In the genomic region with DNA sequence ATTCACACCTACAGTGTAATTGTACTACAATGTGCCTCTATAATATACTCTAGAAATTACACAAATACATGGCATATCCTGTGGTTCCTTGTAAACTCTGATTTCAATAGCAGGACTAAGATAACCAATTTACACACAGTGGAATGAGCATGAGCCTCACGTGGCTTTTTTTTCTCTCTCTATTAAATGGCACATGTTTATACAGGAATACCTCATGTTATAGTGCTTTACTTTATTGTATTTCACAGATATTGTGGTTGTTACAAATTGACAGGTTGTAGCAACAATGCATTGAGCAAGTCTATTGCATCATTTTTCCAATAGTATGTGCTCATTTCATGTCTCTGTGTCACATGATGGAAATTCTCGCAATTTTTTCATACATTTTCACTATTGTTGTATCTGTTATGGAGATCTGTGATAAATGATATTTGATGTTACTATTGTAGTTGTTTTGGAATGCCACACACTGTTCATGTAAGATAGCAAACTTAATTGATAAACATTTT, we compare ENCODE assay signal across 17 cellular contexts.
DNase-seq lines count a peak whose midpoint lies in the region; ATAC-seq, FAIRE-seq and TF ChIP-seq lines count a peak whose summit lies in the region.
"Had no signal": no experiment of that assay in that cellular context is flagged by ENCODE, and none has a peak within 500 bp of the region (broad histone marks: within the 10 kb centered on the region; RNA-seq: fewer than 3 reads in every experiment).

No MANE protein-coding gene starts in this region.

- ATAC-seq in HepG2 (no peak), right lobe of liver (no peak)
- ATAC-seq: CD8-positive, alpha-beta T cell had no signal

- H3K9me3 ChIP-seq in HepG2 (ENCODE audit: low read length) (no peaks in the 10 kb centered on the region), right lobe of liver (no peaks in the 10 kb centered on the region), adipocyte (ENCODE audit: control insufficient read depth, low read length) (no peaks in the 10 kb centered on the region), transverse colon (no peaks in the 10 kb centered on the region)

- no peaks in the 10 kb centered on the region for H3K4me1 ChIP-seq in HepG2 (ENCODE audit: insufficient read depth, low read length)
- no peaks in the 10 kb centered on the region for H3K4me1 ChIP-seq in right lobe of liver
- no peaks in the 10 kb centered on the region for H3K4me1 ChIP-seq in adipocyte (ENCODE audit: control insufficient read depth, insufficient read depth, low read length)
- no peaks in the 10 kb centered on the region for H3K4me1 ChIP-seq in transverse colon
- H3K4me1 ChIP-seq: BLaER1 treated with 17β-estradiol and CSF1 and Interleukin-3, amounts not matched to agents 10 nM and 100 nM had no signal

- no peak overlapping the region for H3K4me3 ChIP-seq in HepG2 (replicated peaks in 1 of 3; ENCODE audit: insufficient read depth in 1 of 3, low read depth in 2 of 3, low read length in 3 of 3)
- no peak overlapping the region for H3K4me3 ChIP-seq in right lobe of liver
- H3K4me3 ChIP-seq in adipocyte (ENCODE audit: low read length), result no peak overlapping the region
- no peak overlapping the region for H3K4me3 ChIP-seq in transverse colon
- H3K4me3 ChIP-seq: BLaER1 treated with 17β-estradiol and CSF1 and Interleukin-3, amounts not matched to agents 10 nM and 100 nM had no signal

- DNase-seq in HepG2 (ENCODE audit: low spot score) (no peak), right lobe of liver (no peak), MV-4-11 (lab: John Stamatoyannopoulos, UW) (peak; percentile 31), adipocyte (ENCODE audit: low read depth) (peak; percentile 3), transverse colon (no peak), NCI-H2227 (lab: John Stamatoyannopoulos, UW; ENCODE audit: unreplicated experiment) (no peak), NCI-H187 treated with DMSO at 0.1 percent for 48 hours (lab: John Stamatoyannopoulos, UW) (no peak)
- DNase-seq in stimulated activated CD4-positive, alpha-beta T cell treated with anti-CD3 and anti-CD28 coated beads, Interleukin-15, amount 100 ng/mL, for 24 hours, result no peak
- DNase-seq: 8988T; Calu3; CD8-positive, alpha-beta T cell; DMS79 treated with DMSO at 0.1 percent for 48 hours; GF-D8; GOT3; H9 had no signal

- no TSS peak for BruUV-seq in HepG2 (replicated peaks; lab: Mats Ljungman, UMichigan)

- no peak overlapping the region for H3K9ac ChIP-seq in HepG2 (ENCODE audit: insufficient read depth, low read depth, low read length)
- H3K9ac ChIP-seq in adipocyte (ENCODE audit: low read length), result no peak overlapping the region
- H3K9ac ChIP-seq: BLaER1 treated with 17β-estradiol and CSF1 and Interleukin-3, amounts not matched to agents 10 nM and 100 nM had no signal

- in situ Hi-C loops in HepG2 (cut with HindIII; ENCODE audit: extremely low pct_ligation_motif_present, low pct_unique_long_range_greater_than_20kb), result loop anchor here (25.0 kb wide), 1 partner anchor 464 kb away; no protein-coding TSS in a partner anchor
- in situ Hi-C loops in transverse colon (cut with MboI; ENCODE audit: low pct_ligation_motif_present in 1 of 4, low pct_unique_long_range_greater_than_20kb in 1 of 4, low sequenced_read_pairs in 3 of 4), result no loop called here

- H2AFZ ChIP-seq in HepG2 (ENCODE audit: low read length), result no peak overlapping the region

- no peak for FAIRE-seq in HepG2 (lab: Jason Lieb, UNC)
- FAIRE-seq: HTR-8/SVneo had no signal

- H3K27me3 ChIP-seq in HepG2 (ENCODE audit: control insufficient read depth in 1 of 2, insufficient read depth in 2 of 2, low read length in 2 of 2) (no peaks in the 10 kb centered on the region), right lobe of liver (no peaks in the 10 kb centered on the region), adipocyte (replicated peaks; ENCODE audit: control insufficient read depth, insufficient read depth, low read length) (no peaks in the 10 kb centered on the region), transverse colon (no peaks in the 10 kb centered on the region)
- H3K27me3 ChIP-seq: BLaER1 treated with 17β-estradiol and CSF1 and Interleukin-3, amounts not matched to agents 10 nM and 100 nM had no signal

- TF ChIP-seq POLR2A in HepG2 (IDR thresholded peaks at IDR 0.05; ENCODE audit: insufficient read depth in 1 of 2, low read depth in 2 of 2, low read length in 2 of 2), result no peak
- TF ChIP-seq POLR2A in right lobe of liver (IDR thresholded peaks at IDR 0.05), result no peak
- TF ChIP-seq POLR2A in transverse colon (IDR thresholded peaks at IDR 0.05), result no peak

- H3K36me3 ChIP-seq in HepG2 (replicated peaks in 1 of 2; ENCODE audit: control insufficient read depth in 1 of 2, insufficient read depth in 2 of 2, low read length in 2 of 2), result no peaks in the 10 kb centered on the region; a peak in 1 of 5 replicates
- H3K36me3 ChIP-seq in right lobe of liver, result no peaks in the 10 kb centered on the region
- H3K36me3 ChIP-seq in adipocyte (ENCODE audit: control insufficient read depth, insufficient read depth, low read length, severe bottlenecking), result no peaks in the 10 kb centered on the region
- no peaks in the 10 kb centered on the region for H3K36me3 ChIP-seq in transverse colon

- WGBS in HepG2 (ENCODE audit: low lambda C conversion rate), result 88% methylated on average over 2 of the region's 2 CpGs
- WGBS in right lobe of liver (ENCODE audit: insufficient coverage, low coverage, low lambda C conversion rate, missing lambda C conversion rate), result 68% methylated on average over 2 of the region's 2 CpGs
- WGBS in transverse colon (ENCODE audit: low coverage in 1 of 2), 2 donors, result 85 to 89% methylated on average over 2 of the region's 2 CpGs

- TF ChIP-seq EP300 in HepG2 (IDR thresholded peaks at IDR 0.05; ENCODE audit: low read depth in 2 of 2, low read length in 2 of 2) (no peak), HepG2 (CRISPR knock-in tag; IDR thresholded peaks at IDR 0.05; ENCODE audit: borderline replicate concordance) (no peak), transverse colon (IDR thresholded peaks at IDR 0.05; ENCODE audit: low read depth) (no peak)

- CTCF ChIA-PET in HepG2 (lab: Yijun Ruan, JAX; ENCODE audit: low intra/inter-chr PET ratio, low total read pairs), result no interaction called here

- intact Hi-C loops in HepG2 (cut with micrococcal nuclease; ENCODE audit: unreplicated experiment), result no loop called here
- intact Hi-C loops in right lobe of liver (cut with DNase I), result no loop called here
- intact Hi-C loops in transverse colon (cut with DNase I; ENCODE audit: low total_unique reads), result no loop called here

- TF ChIP-seq RAD21 in HepG2 (CRISPR knock-in tag; IDR thresholded peaks at IDR 0.05), result no peak

- POLR2A ChIA-PET in HepG2 (lab: Yijun Ruan, JAX), result no interaction called here

- H3K79me2 ChIP-seq in HepG2 (ENCODE audit: insufficient read depth, low read length), result no peaks in the 10 kb centered on the region

- no peak overlapping the region for H3K4me2 ChIP-seq in HepG2 (ENCODE audit: low read depth, low read length)
- H3K4me2 ChIP-seq: BLaER1 treated with 17β-estradiol and CSF1 and Interleukin-3, amounts not matched to agents 10 nM and 100 nM had no signal

- H3K27ac ChIP-seq in HepG2 (ENCODE audit: extremely low read length, insufficient read depth, low read length) (no peak overlapping the region), right lobe of liver (no peak overlapping the region), transverse colon (no peak overlapping the region)
- H3K27ac ChIP-seq: BLaER1 treated with 17β-estradiol and CSF1 and Interleukin-3, amounts not matched to agents 10 nM and 100 nM had no signal

- H4K20me1 ChIP-seq in HepG2 (ENCODE audit: insufficient read depth, low read length), result no peaks in the 10 kb centered on the region
- H4K20me1 ChIP-seq: BLaER1 treated with 17β-estradiol and CSF1 and Interleukin-3, amounts not matched to agents 10 nM and 100 nM had no signal

- no peak for TF ChIP-seq CTCF in HepG2 (CRISPR knock-in tag; IDR thresholded peaks at IDR 0.05)
- no peak for TF ChIP-seq CTCF in right lobe of liver (IDR thresholded peaks at IDR 0.05)
- TF ChIP-seq CTCF in transverse colon (IDR thresholded peaks at IDR 0.05), result no peak

TF ChIP-seq in HepG2, 621 proteins besides CTCF, POLR2A, EP300 and RAD21:
- TF ChIP-seq SRF (IDR thresholded peaks at IDR 0.05; ENCODE audit: low read depth, low read length) (no peak), ATF7 (IDR thresholded peaks at IDR 0.05) (peak; percentile 75), ATF7 (CRISPR knock-in tag; IDR thresholded peaks at IDR 0.05) (no peak), CEBPB (IDR thresholded peaks at IDR 0.05; ENCODE audit: borderline replicate concordance, low read depth, low read length) (peak; percentile 89), ARNT2 (CRISPR knock-in tag; IDR thresholded peaks at IDR 0.05; ENCODE audit: low read depth) (no peak)
- TF ChIP-seq, protein P1, sequence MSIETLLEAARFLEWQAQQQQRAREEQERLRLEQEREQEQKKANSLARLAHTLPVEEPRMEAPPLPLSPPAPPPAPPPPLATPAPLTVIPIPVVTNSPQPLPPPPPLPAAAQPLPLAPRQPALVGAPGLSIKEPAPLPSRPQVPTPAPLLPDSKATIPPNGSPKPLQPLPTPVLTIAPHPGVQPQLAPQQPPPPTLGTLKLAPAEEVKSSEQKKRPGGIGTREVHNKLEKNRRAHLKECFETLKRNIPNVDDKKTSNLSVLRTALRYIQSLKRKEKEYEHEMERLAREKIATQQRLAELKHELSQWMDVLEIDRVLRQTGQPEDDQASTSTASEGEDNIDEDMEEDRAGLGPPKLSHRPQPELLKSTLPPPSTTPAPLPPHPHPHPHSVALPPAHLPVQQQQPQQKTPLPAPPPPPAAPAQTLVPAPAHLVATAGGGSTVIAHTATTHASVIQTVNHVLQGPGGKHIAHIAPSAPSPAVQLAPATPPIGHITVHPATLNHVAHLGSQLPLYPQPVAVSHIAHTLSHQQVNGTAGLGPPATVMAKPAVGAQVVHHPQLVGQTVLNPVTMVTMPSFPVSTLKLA (IDR thresholded peaks at IDR 0.05), result peak; percentile 95
- TF ChIP-seq, protein P2, sequence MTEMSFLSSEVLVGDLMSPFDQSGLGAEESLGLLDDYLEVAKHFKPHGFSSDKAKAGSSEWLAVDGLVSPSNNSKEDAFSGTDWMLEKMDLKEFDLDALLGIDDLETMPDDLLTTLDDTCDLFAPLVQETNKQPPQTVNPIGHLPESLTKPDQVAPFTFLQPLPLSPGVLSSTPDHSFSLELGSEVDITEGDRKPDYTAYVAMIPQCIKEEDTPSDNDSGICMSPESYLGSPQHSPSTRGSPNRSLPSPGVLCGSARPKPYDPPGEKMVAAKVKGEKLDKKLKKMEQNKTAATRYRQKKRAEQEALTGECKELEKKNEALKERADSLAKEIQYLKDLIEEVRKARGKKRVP (CRISPR knock-in tag; IDR thresholded peaks at IDR 0.05), result peak; percentile 28 to 71; a peak in 1 of 4 replicates
- TF ChIP-seq, protein P3, sequence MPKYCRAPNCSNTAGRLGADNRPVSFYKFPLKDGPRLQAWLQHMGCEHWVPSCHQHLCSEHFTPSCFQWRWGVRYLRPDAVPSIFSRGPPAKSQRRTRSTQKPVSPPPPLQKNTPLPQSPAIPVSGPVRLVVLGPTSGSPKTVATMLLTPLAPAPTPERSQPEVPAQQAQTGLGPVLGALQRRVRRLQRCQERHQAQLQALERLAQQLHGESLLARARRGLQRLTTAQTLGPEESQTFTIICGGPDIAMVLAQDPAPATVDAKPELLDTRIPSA (CRISPR knock-in tag; IDR thresholded peaks at IDR 0.05; ENCODE audit: borderline replicate concordance), result no peak

Comparison
In these comparisons a context has a peak if more than half of its experiments do, and no peak if none do; other contexts are left out.
1. DNase-seq: peak in MV-4-11 (single experiment) and adipocyte (single experiment); none in HepG2 (single experiment), right lobe of liver (0 of 3), transverse colon (single experiment), NCI-H2227 (single experiment), NCI-H187 treated with DMSO at 0.1 percent for 48 hours (single experiment) and stimulated activated CD4-positive, alpha-beta T cell treated with anti-CD3 and anti-CD28 coated beads, Interleukin-15, amount 100 ng/mL, for 24 hours (single experiment).